Comparison of ENCODE assay signal across 11 cellular contexts in the genomic region with DNA sequence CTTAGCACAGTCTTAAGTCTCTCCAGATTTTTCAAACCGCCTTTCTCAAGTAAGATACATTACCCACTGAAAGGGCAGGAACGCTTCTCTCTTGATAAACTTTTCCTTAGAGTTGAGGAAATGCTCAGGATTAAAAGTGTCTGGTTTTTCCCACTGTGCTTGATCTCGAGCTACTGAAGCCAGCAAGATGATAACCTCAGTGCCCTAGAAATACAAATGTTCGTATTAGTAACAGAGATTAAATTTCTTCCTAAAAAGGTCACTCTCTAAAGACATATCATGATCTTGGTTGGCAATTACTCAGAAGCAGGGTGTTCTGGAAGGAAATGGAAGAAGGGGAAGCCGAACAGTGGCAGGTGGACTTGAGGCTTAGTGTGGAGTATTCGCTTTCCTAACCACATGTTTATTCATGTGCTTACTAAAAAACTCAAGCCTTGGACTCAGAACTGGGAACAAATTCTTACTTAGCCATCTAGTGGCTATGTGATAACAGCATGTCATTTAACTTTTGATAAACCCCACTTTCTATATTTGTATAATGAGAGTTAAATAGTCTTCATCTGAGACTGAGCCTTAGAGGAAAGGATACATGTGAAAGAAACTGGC. TPM values are rescaled to one million over a fixed set of nuclear protein-coding genes. Genes with fewer than 3 reads are reported as not detected.
A peak's percentile ranks its signal among the peaks of the same experiment; 100 is the strongest.
DNase-seq lines count a peak whose midpoint lies in the region; ATAC-seq and TF ChIP-seq lines count a peak whose summit lies in the region.
"Had no signal": no experiment of that assay in that cellular context is flagged by ENCODE, and none has a peak within 500 bp of the region (broad histone marks: within the 10 kb centered on the region; RNA-seq: fewer than 3 reads in every experiment).

No MANE protein-coding gene starts in this region.

- H3K79me2 ChIP-seq in mammary epithelial cell (ENCODE audit: insufficient read depth, low read length), result no peaks in the 10 kb centered on the region

- DNase-seq in Calu3, result no peak
- no peak for DNase-seq in mammary epithelial cell
- peak; percentile 52 for DNase-seq in mesenchymal stem cell
- DNase-seq in NOMO-1 (lab: John Stamatoyannopoulos, UW; ENCODE audit: unreplicated experiment in 2 of 2), result no peak
- no peak for DNase-seq in natural killer cell
- no peak for DNase-seq in AG20443 (ENCODE audit: low spot score)
- DNase-seq: left ventricle myocardium inferior had no signal

- intact Hi-C loops in Calu3 (cut with micrococcal nuclease; ENCODE audit: unreplicated experiment), result no loop called here
- intact Hi-C loops in mammary epithelial cell (cut with micrococcal nuclease), result loop anchor here (1.0 kb wide), 1 partner anchor 38 kb away; no protein-coding TSS in a partner anchor
- intact Hi-C loops in natural killer cell (cut with micrococcal nuclease), result no loop called here

- no peak for ATAC-seq in GM18909 (IDR thresholded peaks at IDR 0.05; ENCODE audit: poor library complexity, unreplicated experiment)
- ATAC-seq in natural killer cell, result no peak

- H3K36me3 Mint-ChIP-seq in Calu3 (ENCODE audit: insufficient read depth, unreplicated experiment), result no peaks in the 10 kb centered on the region
- no peaks in the 10 kb centered on the region for H3K36me3 Mint-ChIP-seq in natural killer cell

- H3K36me3 ChIP-seq in mammary epithelial cell (ENCODE audit: insufficient read depth, low read length) (no peaks in the 10 kb centered on the region), mesenchymal stem cell (ENCODE audit: control insufficient read depth in 1 of 2, insufficient read depth in 2 of 2, low read depth in 1 of 2, low read length in 2 of 2) (no peaks in the 10 kb centered on the region)
- H3K36me3 ChIP-seq: left ventricle myocardium inferior had no signal

- in situ Hi-C loops in mammary epithelial cell (cut with MboI; ENCODE audit: low sequenced_read_pairs in 2 of 2), result no loop called here

- H3K4me3 Mint-ChIP-seq in Calu3 (ENCODE audit: low read depth, unreplicated experiment) (no peak overlapping the region), natural killer cell (no peak overlapping the region)
- H3K4me3 Mint-ChIP-seq: T-helper 2 cell treated with Interferon-gamma antibody and Interleukin-4, amounts not matched to agents 5 μg/mL and 100 μg/mL, for 36 hours had no signal

- TF ChIP-seq CTCF in Calu3 (IDR thresholded peaks at IDR 0.05; ENCODE audit: unreplicated experiment) (no peak), LNCAP (IDR thresholded peaks at IDR 0.05) (0 out of 2 replicates have a peak, but pooled peaks have one; percentile 30), mammary epithelial cell (conservative IDR thresholded peaks at IDR 0.05 in 1 of 2, IDR thresholded peaks at IDR 0.05 in 1 of 2; ENCODE audit: extremely low read depth in 1 of 2, insufficient read depth in 1 of 2, low read depth in 1 of 2, low read length in 2 of 2) (peak in 1 of 2 donors; percentile 33), natural killer cell (IDR thresholded peaks at IDR 0.05) (no peak)

- dilution Hi-C loops in mammary epithelial cell (cut with HindIII; ENCODE audit: low sequenced_read_pairs), result no loop called here

- H3K9me3 Mint-ChIP-seq in Calu3 (ENCODE audit: low read depth, unreplicated experiment) (peaks cover 3% of the 10 kb centered on the region), natural killer cell (no peaks in the 10 kb centered on the region)
- H3K9me3 Mint-ChIP-seq: T-helper 2 cell treated with Interferon-gamma antibody and Interleukin-4, amounts not matched to agents 5 μg/mL and 100 μg/mL, for 36 hours had no signal

- no peaks in the 10 kb centered on the region for H3K27me3 ChIP-seq in mammary epithelial cell (ENCODE audit: insufficient read depth, low read length)
- H3K27me3 ChIP-seq in mesenchymal stem cell (ENCODE audit: control insufficient read depth in 1 of 2, insufficient read depth in 1 of 2, low read length in 2 of 2), result no peaks in the 10 kb centered on the region

- no peaks in the 10 kb centered on the region for H4K20me1 ChIP-seq in mammary epithelial cell (ENCODE audit: insufficient read depth, low read length)

- H3K9me3 ChIP-seq in mammary epithelial cell (replicated peaks; ENCODE audit: insufficient read depth, low read length) (no peaks in the 10 kb centered on the region), mesenchymal stem cell (ENCODE audit: control insufficient read depth, low read length) (no peaks in the 10 kb centered on the region)
- H3K9me3 ChIP-seq: left ventricle myocardium inferior had no signal

- WGBS in mammary epithelial cell (ENCODE audit: low coverage, missing lambda C conversion rate), result 65% methylated on average over 6 of the region's 6 CpGs
- 63% methylated on average over 3 of the region's 6 CpGs for WGBS in mesenchymal stem cell

- no peak overlapping the region for H3K4me2 ChIP-seq in mammary epithelial cell (ENCODE audit: insufficient read depth, low read depth, low read length)
- no peak overlapping the region for H3K4me2 ChIP-seq in mesenchymal stem cell (ENCODE audit: low read length, poor library complexity, severe bottlenecking)

- no peak overlapping the region for H2BK15ac ChIP-seq in mesenchymal stem cell (ENCODE audit: low read depth, poor library complexity, severe bottlenecking)

- H4K91ac ChIP-seq in mesenchymal stem cell (ENCODE audit: low read length), result no peak overlapping the region

- H3K14ac ChIP-seq in mesenchymal stem cell (ENCODE audit: low read length in 2 of 2), result no peak overlapping the region

- no peak overlapping the region for H3K18ac ChIP-seq in mesenchymal stem cell (ENCODE audit: low read depth in 1 of 2, low read length in 2 of 2)

- CTCF ChIA-PET in Calu3 (lab: Charles Lee), result interaction anchor here (1.1 to 2.2 kb wide), 2 partner anchors 21 to 39 kb away, joined by 3 to 13 read pairs; a partner anchor contains a TSS
- CTCF ChIA-PET in mammary epithelial cell (lab: Charles Lee; ENCODE audit: low non-redundant PET), result interaction anchor here (0.6 kb wide), 1 partner anchor 20 kb away, joined by 4 read pairs; a partner anchor contains a TSS

- H2AFZ ChIP-seq in mammary epithelial cell (ENCODE audit: low read depth, low read length) (peak overlapping the region; percentile 13), mesenchymal stem cell (ENCODE audit: low read depth, low read length) (no peak overlapping the region)

- H2BK120ac ChIP-seq in mesenchymal stem cell (ENCODE audit: low read depth, low read length), result no peak overlapping the region

- no peak overlapping the region for H4K8ac ChIP-seq in mesenchymal stem cell (ENCODE audit: low read length)

- H3K4ac ChIP-seq in mesenchymal stem cell (ENCODE audit: low read depth in 1 of 2, low read length in 2 of 2), result no peak overlapping the region

- no peak overlapping the region for H3K23ac ChIP-seq in mesenchymal stem cell (ENCODE audit: low read length in 2 of 2)

- no peak overlapping the region for H3K4me3 ChIP-seq in mammary epithelial cell (replicated peaks in 1 of 3; ENCODE audit: insufficient read depth in 1 of 3, low read depth in 2 of 3, low read length in 3 of 3)
- H3K4me3 ChIP-seq in mesenchymal stem cell (ENCODE audit: insufficient read depth in 1 of 2, low read depth in 1 of 2, low read length in 2 of 2), result no peak overlapping the region
- H3K4me3 ChIP-seq: left ventricle myocardium inferior, skin epidermis had no signal

- H3K79me1 ChIP-seq in mesenchymal stem cell (replicated peaks; ENCODE audit: low read length, poor library complexity, severe bottlenecking), result no peaks in the 10 kb centered on the region

- no peak overlapping the region for H3K27ac ChIP-seq in mammary epithelial cell (ENCODE audit: insufficient read depth, low read depth, low read length)
- no peak overlapping the region for H3K27ac ChIP-seq in mesenchymal stem cell (ENCODE audit: low read length, poor library complexity, severe bottlenecking)
- H3K27ac ChIP-seq: left ventricle myocardium inferior, skin epidermis had no signal

- peaks cover 4% of the 10 kb centered on the region for H3K4me1 ChIP-seq in mammary epithelial cell (ENCODE audit: insufficient read depth, low read length)
- peaks cover 3% of the 10 kb centered on the region for H3K4me1 ChIP-seq in mesenchymal stem cell (ENCODE audit: control insufficient read depth, insufficient read depth, low read depth, low read length)
- H3K4me1 ChIP-seq: left ventricle myocardium inferior had no signal

- H3K27ac Mint-ChIP-seq in Calu3 (ENCODE audit: unreplicated experiment) (peak overlapping the region; percentile 51), natural killer cell (no peak overlapping the region)
- H3K27ac Mint-ChIP-seq: T-helper 2 cell treated with Interferon-gamma antibody and Interleukin-4, amounts not matched to agents 5 μg/mL and 100 μg/mL, for 36 hours had no signal

- peaks cover 40% of the 10 kb centered on the region for H3K4me1 Mint-ChIP-seq in Calu3 (ENCODE audit: low read depth, unreplicated experiment)
- H3K4me1 Mint-ChIP-seq in natural killer cell, result no peaks in the 10 kb centered on the region

- H2BK5ac ChIP-seq in mesenchymal stem cell (ENCODE audit: low read depth, low read length, poor library complexity, severe bottlenecking), result no peak overlapping the region

- no peak overlapping the region for H2AK5ac ChIP-seq in mesenchymal stem cell (ENCODE audit: low read length, severe bottlenecking)

- H3K9ac ChIP-seq in mammary epithelial cell (ENCODE audit: insufficient read depth, low read length) (no peak overlapping the region), mesenchymal stem cell (ENCODE audit: low read length) (no peak overlapping the region)

- no peak overlapping the region for H2BK12ac ChIP-seq in mesenchymal stem cell (ENCODE audit: low read length in 2 of 2)

- BruUV-seq in Calu3 (replicated peaks; lab: Mats Ljungman, UMichigan) (no TSS peak), mammary epithelial cell (replicated peaks; lab: Mats Ljungman, UMichigan) (no TSS peak)

- H3K27me3 Mint-ChIP-seq in Calu3 (ENCODE audit: unreplicated experiment) (no peaks in the 10 kb centered on the region), natural killer cell (ENCODE audit: low read depth in 2 of 2) (no peaks in the 10 kb centered on the region)

RNA-seq across cellular contexts. Expression of a gene that starts 20.1 kb away (rescaled TPM):
- total RNA-seq in Calu3 (2022) (60.9 and 74.2 TPM in 2 replicates), mammary epithelial cell (10 to 100 TPM; 22.7 to 39.8 TPM), natural killer cell (not detected)
- polyA plus RNA-seq in mammary epithelial cell, result 12.1 TPM
- polyA minus RNA-seq in mammary epithelial cell, result 5.4 TPM
- 1.9 TPM for polyA plus RNA-seq in mesenchymal stem cell (2013, experiment 1 of 2)
- polyA plus RNA-seq in mesenchymal stem cell (2013, experiment 2 of 2), result 2.0 TPM

Comparison
In these comparisons a context has a peak if more than half of its experiments do, and no peak if none do; other contexts are left out.
1. RNA of a gene that starts 20.1 kb away (total RNA-seq): 60.9 to 74.2 TPM in Calu3 and 22.7 to 39.8 TPM in mammary epithelial cell; not detected in natural killer cell; every median in the first group is over 10 times any median in the second.